Comparison of ENCODE assay signal across 8 cellular contexts in the genomic region with DNA sequence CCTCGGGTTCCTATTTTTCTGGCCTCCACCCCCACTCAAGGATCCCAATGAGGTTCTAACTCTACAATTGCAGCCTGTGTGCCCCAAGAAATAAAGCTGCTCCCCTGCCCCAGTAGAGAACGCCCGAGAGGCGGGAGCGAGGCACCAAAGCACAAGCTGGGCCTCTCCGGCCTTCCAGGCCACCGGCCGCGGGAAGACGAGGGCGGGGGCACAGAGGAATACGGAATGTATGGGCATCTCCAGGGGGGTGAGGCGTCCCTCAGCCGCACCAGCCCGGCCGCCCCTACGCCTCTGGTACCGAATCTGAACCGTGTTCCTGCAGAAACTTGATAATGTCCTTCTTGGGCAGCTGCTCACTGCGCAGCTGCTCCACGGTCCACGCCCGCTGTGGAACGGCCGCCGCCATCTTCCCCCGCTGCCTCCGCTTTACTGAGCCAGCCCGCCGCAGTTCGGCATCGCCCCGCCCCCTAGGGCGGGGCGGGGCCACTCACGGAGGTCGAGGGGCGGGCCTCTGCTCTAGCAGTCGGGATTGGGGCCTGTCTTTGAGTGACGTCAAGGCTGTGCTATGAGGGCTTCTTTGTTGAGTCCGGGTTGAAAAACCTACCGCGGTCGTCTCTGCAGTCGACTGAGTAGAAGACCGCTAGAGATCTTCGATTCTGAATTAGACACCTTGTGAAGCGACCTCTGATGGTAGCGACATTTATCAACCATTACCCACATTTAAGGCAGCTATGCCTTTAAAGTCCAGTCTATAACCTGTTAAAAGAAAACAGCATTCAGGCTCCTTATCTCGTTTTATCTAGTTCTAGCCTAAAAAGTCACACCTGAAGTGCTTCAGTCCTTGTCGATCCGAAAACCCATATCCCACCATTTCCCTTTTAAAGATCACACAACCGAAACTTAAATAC. TPM values are rescaled to one million over a fixed set of nuclear protein-coding genes. Genes with fewer than 3 reads are reported as not detected.
DNase-seq lines count a peak whose midpoint lies in the region; ATAC-seq and TF ChIP-seq lines count a peak whose summit lies in the region.

Gene FKBP3, minus strand, starts transcription at position 431 of the 908 bp plus-strand sequence. Its CDS starts 25 bp downstream, at position 406.

- H3K4me3 Mint-ChIP-seq in activated naive CD8-positive, alpha-beta T cell: peak within 1 kb of the TSS; percentile 99
- H3K4me3 Mint-ChIP-seq in glutamatergic neuron (ENCODE audit: unreplicated experiment) (peak within 1 kb of the TSS; percentile 100), osteocyte (ENCODE audit: unreplicated experiment) (peak within 1 kb of the TSS; percentile 100)

- TF ChIP-seq POLR2A in thyroid gland (IDR thresholded peaks at IDR 0.05): peak; percentile 24 to 84

- POLR2A ChIA-PET in GM10248 (lab: Yijun Ruan, JAX): interaction anchor here (1.6 kb wide), 1 partner anchor 172 kb away, joined by 3 read pairs; the partner anchor contains the start of genes KLHL28 and TOGARAM1

- H3K9me3 ChIP-seq in thyroid gland: no peaks in the 10 kb centered on the region

- peak within 1 kb of the TSS; percentile 6 to 78 (median 61) for H3K4me3 ChIP-seq in thyroid gland (replicated peaks in 1 of 3)

- H3K36me3 Mint-ChIP-seq in activated naive CD8-positive, alpha-beta T cell: no peaks in the 10 kb centered on the region
- H3K36me3 Mint-ChIP-seq in glutamatergic neuron (ENCODE audit: unreplicated experiment) (no peaks in the 10 kb centered on the region), osteocyte (ENCODE audit: unreplicated experiment) (peaks cover 4% of the 10 kb centered on the region)

- H3K27ac ChIP-seq in thyroid gland: peak within 1 kb of the TSS; percentile 65 to 75 (median 68)

- CTCF ChIA-PET in GM10248 (lab: Yijun Ruan, JAX): interaction anchor here (1.1 to 1.6 kb wide), 6 partner anchors 25 to 221 kb away, joined by 3 to 6 read pairs (median 4); no protein-coding TSS in a partner anchor

- H3K9me3 Mint-ChIP-seq in activated naive CD8-positive, alpha-beta T cell (ENCODE audit: low read depth): no peaks in the 10 kb centered on the region
- H3K9me3 Mint-ChIP-seq in glutamatergic neuron (ENCODE audit: unreplicated experiment) (peaks cover 8% of the 10 kb centered on the region), osteocyte (ENCODE audit: unreplicated experiment) (no peaks in the 10 kb centered on the region)

- peak; percentile 90 for ATAC-seq in HG02588 (IDR thresholded peaks at IDR 0.05; ENCODE audit: unreplicated experiment)

- no peaks in the 10 kb centered on the region for H3K27me3 ChIP-seq in thyroid gland

- peak within 1 kb of the TSS; percentile 86 for H3K27ac Mint-ChIP-seq in activated naive CD8-positive, alpha-beta T cell
- H3K27ac Mint-ChIP-seq in glutamatergic neuron (ENCODE audit: unreplicated experiment) (peak within 1 kb of the TSS; percentile 97), osteocyte (ENCODE audit: unreplicated experiment) (peak within 1 kb of the TSS; percentile 98)

- H3K27me3 Mint-ChIP-seq in activated naive CD8-positive, alpha-beta T cell: no peaks in the 10 kb centered on the region
- no peaks in the 10 kb centered on the region for H3K27me3 Mint-ChIP-seq in glutamatergic neuron (ENCODE audit: unreplicated experiment)
- no peaks in the 10 kb centered on the region for H3K27me3 Mint-ChIP-seq in osteocyte (ENCODE audit: unreplicated experiment)

- H3K4me1 Mint-ChIP-seq in activated naive CD8-positive, alpha-beta T cell (ENCODE audit: low read depth): peaks cover 41% of the 10 kb centered on the region
- H3K4me1 Mint-ChIP-seq in glutamatergic neuron (ENCODE audit: low read depth, unreplicated experiment): peaks cover 14% of the 10 kb centered on the region
- H3K4me1 Mint-ChIP-seq in osteocyte (ENCODE audit: unreplicated experiment): peaks cover 38% of the 10 kb centered on the region

- intact Hi-C loops in thyroid gland (cut with DNase I): loop anchor here (5.0 to 10.0 kb wide), 3 partner anchors 50 to 172 kb away; partner anchors contain the start of genes KLHL28, MIS18BP1, PRPF39 and TOGARAM1

- peaks cover 9 to 14% of the 10 kb centered on the region in 2 donors for H3K4me1 ChIP-seq in thyroid gland

- no peaks in the 10 kb centered on the region for H3K36me3 ChIP-seq in thyroid gland

- 0 to 1% methylated on average over 37 to 43 of the region's 53 CpGs for WGBS in thyroid gland, 2 donors

- DNase-seq in GM10248 (ENCODE audit: extremely low spot score) (peak; percentile 98), NCI-H1092 (lab: John Stamatoyannopoulos, UW) (peak; percentile 99), SKM-1 (lab: John Stamatoyannopoulos, UW; ENCODE audit: unreplicated experiment) (peak; percentile 73), glutamatergic neuron (peak; percentile 93), osteocyte (ENCODE audit: extremely low spot score, unreplicated experiment) (peak; percentile 98), thyroid gland (peak; percentile 98)

- peak; percentile 32 for TF ChIP-seq CTCF in GM10248 (IDR thresholded peaks at IDR 0.05; ENCODE audit: control extremely low read depth, extremely low read depth, low read depth, missing control alignments)
- no peak for TF ChIP-seq CTCF in glutamatergic neuron (IDR thresholded peaks at IDR 0.05; ENCODE audit: partially characterized antibody, unreplicated experiment)
- TF ChIP-seq CTCF in osteocyte (IDR thresholded peaks at IDR 0.05): peak; percentile 33
- no peak for TF ChIP-seq CTCF in thyroid gland (IDR thresholded peaks at IDR 0.05)

RNA-seq across cellular contexts. Expression of gene FKBP3, which starts in this region (rescaled TPM):
- total RNA-seq in glutamatergic neuron (ENCODE audit: unreplicated experiment): 95.1 TPM
- total RNA-seq in osteocyte: 50.2 and 55.6 TPM in 2 replicates
- 10 to 100 TPM; 12.3 to 45.1 (median 40.9) TPM for total RNA-seq in thyroid gland

Comparison
In these comparisons a context has a peak if more than half of its experiments do, and no peak if none do; other contexts are left out.
1. Peak in every context shown above with its lines: DNase-seq, ATAC-seq, H3K4me3 ChIP-seq and H3K27ac ChIP-seq.
2. CTCF ChIP-seq: peak in GM10248 (single experiment) and osteocyte (single experiment); none in glutamatergic neuron (single experiment) and thyroid gland (0 of 6).